7 cellular contexts compared by ENCODE assay signal in the genomic region with DNA sequence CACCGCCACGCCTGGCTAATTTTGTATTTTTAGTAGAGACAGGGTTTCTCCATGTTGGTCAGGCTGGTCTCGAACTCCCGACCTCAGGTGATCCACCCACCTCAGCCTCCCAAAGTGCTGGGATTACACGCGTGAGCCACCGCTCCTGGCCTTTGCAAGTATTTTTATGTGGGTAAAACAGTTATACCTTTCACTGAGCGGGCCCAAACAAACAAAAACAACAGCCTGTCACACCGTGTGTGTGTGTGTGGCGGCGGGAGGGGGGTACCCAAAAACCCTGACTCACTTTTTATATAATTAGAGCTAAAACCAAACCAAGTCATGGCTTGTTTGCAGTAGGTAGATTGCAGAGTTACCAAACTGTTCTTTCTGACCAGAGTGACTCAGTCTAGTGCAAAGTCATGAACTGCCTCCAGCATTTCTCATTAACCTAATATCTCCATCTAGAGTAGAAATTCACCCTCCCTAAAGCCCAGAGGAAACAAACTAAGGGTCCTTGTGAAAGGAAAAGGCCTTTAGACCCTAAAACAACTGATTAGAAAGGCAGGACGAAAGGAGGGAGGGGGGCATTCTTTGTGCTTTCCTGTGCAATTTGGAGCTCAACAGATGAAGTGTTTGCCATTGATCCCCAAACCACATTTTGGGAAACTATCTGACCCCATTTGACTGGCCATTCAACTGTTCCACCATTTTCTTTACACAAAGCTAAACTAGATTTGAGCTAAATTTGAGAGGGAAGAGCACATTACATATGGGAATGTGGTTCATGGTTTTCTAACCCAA.
A peak's percentile ranks its signal among the peaks of the same experiment; 100 is the strongest.
DNase-seq lines count a peak whose midpoint lies in the region; ATAC-seq and TF ChIP-seq lines count a peak whose summit lies in the region.

No MANE protein-coding gene starts in this region.

- H3F3A ChIP-seq in PC-3 (ENCODE audit: low read length, unreplicated experiment) = no peaks in the 10 kb centered on the region

- DNase-seq in ELR (ENCODE audit: low read depth) = peak; percentile 81
- peak; percentile 94 for DNase-seq in PC-3
- peak; percentile 95 for DNase-seq in mammary epithelial cell
- peak; percentile 74 for DNase-seq in non-pigmented ciliary epithelial cell (ENCODE audit: low read depth)
- no peak for DNase-seq in cerebellar cortex (ENCODE audit: low spot score)
- DNase-seq in mucosa of descending colon = no peak
- no peak for DNase-seq in UCSD-AML1 (lab: John Stamatoyannopoulos, UW; ENCODE audit: unreplicated experiment)

- no peaks in the 10 kb centered on the region for H3K9me2 ChIP-seq in PC-3 (replicated peaks; ENCODE audit: low read length)

- H3K4me2 ChIP-seq in PC-3 (ENCODE audit: low read length) = peak overlapping the region; percentile 33
- peak overlapping the region; percentile 68 for H3K4me2 ChIP-seq in mammary epithelial cell (ENCODE audit: insufficient read depth, low read depth, low read length)

- no peaks in the 10 kb centered on the region for H4K20me1 ChIP-seq in PC-3 (ENCODE audit: low read length)
- H4K20me1 ChIP-seq in mammary epithelial cell (ENCODE audit: insufficient read depth, low read length) = no peaks in the 10 kb centered on the region

- peaks cover 5% of the 10 kb centered on the region; the same call in 1 of the 2 replicates for H3K79me2 ChIP-seq in PC-3 (ENCODE audit: low read length)
- no peaks in the 10 kb centered on the region for H3K79me2 ChIP-seq in mammary epithelial cell (ENCODE audit: insufficient read depth, low read length)

- H3K27ac ChIP-seq in PC-3 (ENCODE audit: low read length) (peak overlapping the region; percentile 72), mammary epithelial cell (ENCODE audit: insufficient read depth, low read depth, low read length) (peak overlapping the region; percentile 67)

- H3K4me3 ChIP-seq in PC-3 (ENCODE audit: low read length) = no peak overlapping the region
- no peak overlapping the region for H3K4me3 ChIP-seq in mammary epithelial cell (replicated peaks in 1 of 3; ENCODE audit: insufficient read depth in 1 of 3, low read depth in 2 of 3, low read length in 3 of 3)
- no peak overlapping the region for H3K4me3 ChIP-seq in mucosa of descending colon

- ATAC-seq in PC-3 (peak; percentile 81), mucosa of descending colon (no peak)

- CTCF ChIA-PET in PC-3 (lab: Charles Lee) = interaction anchor here (0.6 to 0.8 kb wide), 2 partner anchors 182 to 1290 kb away, joined by 4 to 14 read pairs; no protein-coding TSS in a partner anchor
- CTCF ChIA-PET in mammary epithelial cell (lab: Charles Lee; ENCODE audit: low non-redundant PET) = no interaction called here

- no peaks in the 10 kb centered on the region for H3K27me3 ChIP-seq in PC-3 (ENCODE audit: low read length)
- H3K27me3 ChIP-seq in mammary epithelial cell (ENCODE audit: insufficient read depth, low read length) = no peaks in the 10 kb centered on the region

- H3K36me3 ChIP-seq in PC-3 (ENCODE audit: low read depth, low read length) = no peaks in the 10 kb centered on the region
- no peaks in the 10 kb centered on the region for H3K36me3 ChIP-seq in mammary epithelial cell (ENCODE audit: insufficient read depth, low read length)
- no peaks in the 10 kb centered on the region for H3K36me3 ChIP-seq in mucosa of descending colon (ENCODE audit: low read depth)

- intact Hi-C loops in PC-3 (cut with micrococcal nuclease) = loop anchor here (2.0 kb wide), 2 partner anchors 18 to 42 kb away; no protein-coding TSS in a partner anchor
- intact Hi-C loops in mammary epithelial cell (cut with micrococcal nuclease) = loop anchor here (1.0 to 2.0 kb wide), 2 partner anchors 44 to 181 kb away; a partner anchor contains a TSS
- intact Hi-C loops in mucosa of descending colon (cut with DNase I, micrococcal nuclease) = no loop called here

- H2AFZ ChIP-seq in PC-3 (ENCODE audit: low read length) (no peak overlapping the region), mammary epithelial cell (ENCODE audit: low read depth, low read length) (no peak overlapping the region)

- WGBS in mammary epithelial cell (ENCODE audit: low coverage, missing lambda C conversion rate) = 50% methylated on average over 12 of the region's 12 CpGs

- dilution Hi-C loops in mammary epithelial cell (cut with HindIII; ENCODE audit: low sequenced_read_pairs) = no loop called here

- H3K9ac ChIP-seq in PC-3 (ENCODE audit: low read length) (no peak overlapping the region), mammary epithelial cell (ENCODE audit: insufficient read depth, low read length) (no peak overlapping the region)

- in situ Hi-C loops in mammary epithelial cell (cut with MboI; ENCODE audit: low sequenced_read_pairs in 2 of 2) = no loop called here

- POLR2A ChIA-PET in PC-3 (lab: Charles Lee; ENCODE audit: unreplicated experiment) = interaction anchor here (0.6 kb wide), 1 partner anchor 113 kb away, joined by 3 read pairs; no protein-coding TSS in a partner anchor

- H3K4me1 ChIP-seq in PC-3 (ENCODE audit: insufficient read depth, low read length) (peaks cover 60% of the 10 kb centered on the region), mammary epithelial cell (ENCODE audit: insufficient read depth, low read length) (peaks cover 62% of the 10 kb centered on the region), mucosa of descending colon (ENCODE audit: low read depth) (peaks cover 16% of the 10 kb centered on the region)

- H3K9me3 ChIP-seq in PC-3 (ENCODE audit: low read length) = no peaks in the 10 kb centered on the region
- no peaks in the 10 kb centered on the region for H3K9me3 ChIP-seq in mammary epithelial cell (replicated peaks; ENCODE audit: insufficient read depth, low read length)
- H3K9me3 ChIP-seq in mucosa of descending colon = no peaks in the 10 kb centered on the region

- BruUV-seq in PC-3 (replicated peaks; lab: Mats Ljungman, UMichigan) (no TSS peak), mammary epithelial cell (replicated peaks; lab: Mats Ljungman, UMichigan) (no TSS peak)

- TF ChIP-seq CTCF in PC-3 (conservative IDR thresholded peaks at IDR 0.05; ENCODE audit: low read depth, low read length) (no peak), mammary epithelial cell (conservative IDR thresholded peaks at IDR 0.05 in 1 of 2, IDR thresholded peaks at IDR 0.05 in 1 of 2; ENCODE audit: extremely low read depth in 1 of 2, insufficient read depth in 1 of 2, low read depth in 1 of 2, low read length in 2 of 2) (no peak), mucosa of descending colon (IDR thresholded peaks at IDR 0.05) (no peak)

Comparison
In these comparisons a context has a peak if more than half of its experiments do, and no peak if none do; other contexts are left out.
1. DNase-seq: peak in ELR (single experiment), PC-3 (single experiment), mammary epithelial cell (single experiment) and non-pigmented ciliary epithelial cell (single experiment); none in cerebellar cortex (single experiment), mucosa of descending colon (0 of 3) and UCSD-AML1 (single experiment).
2. intact Hi-C loops: an anchor here in PC-3 (2.0 kb wide) and mammary epithelial cell (1.0 to 2.0 kb wide); none called in mucosa of descending colon.